Comparison of ENCODE assay signal across 1 cellular context in genomic region chr18:59898609-59899297, GRCh38.
TF ChIP-seq lines count a peak whose summit lies in the region.

No MANE protein-coding gene starts in this region.

TF ChIP-seq in GM12878, 131 proteins besides CTCF, POLR2A, EP300 and RAD21 (continued from another document and continues in another):
- TF ChIP-seq BCL3 (IDR thresholded peaks at IDR 0.05; ENCODE audit: borderline replicate concordance, insufficient read depth, low read depth, low read length, poor library complexity, severe bottlenecking) (peak; percentile 53), IKZF2 (IDR thresholded peaks at IDR 0.05) (0 out of 4 replicates have a peak, but pooled peaks of 1 of the 2 experiments have one; percentile 46), JUND (IDR thresholded peaks at IDR 0.05; ENCODE audit: low read depth, low read length) (no peak), TCF7 (IDR thresholded peaks at IDR 0.05; ENCODE audit: borderline replicate concordance) (no peak), ZNF592 (IDR thresholded peaks at IDR 0.05) (no peak), MEF2B (IDR thresholded peaks at IDR 0.05; ENCODE audit: partially characterized antibody, poor library complexity, severe bottlenecking) (no peak), PAX5 (IDR thresholded peaks at IDR 0.05; ENCODE audit: borderline replicate concordance, low read depth, low read length) (no peak), ZBED1 (IDR thresholded peaks at IDR 0.05; ENCODE audit: borderline replicate concordance) (no peak), CHD1 (IDR thresholded peaks at IDR 0.05; ENCODE audit: low read depth, low read length) (no peak), SMARCA5 (IDR thresholded peaks at IDR 0.05) (peak; percentile 45; the same call in 1 of the 2 replicates), CBX5 (IDR thresholded peaks at IDR 0.05; ENCODE audit: low read depth) (no peak), LARP7 (IDR thresholded peaks at IDR 0.05) (no peak), STAT1 (conservative IDR thresholded peaks at IDR 0.05) (no peak), ATF3 (IDR thresholded peaks at IDR 0.05; ENCODE audit: borderline replicate concordance, extremely low read depth, low read depth, low read length) (no peak), MLLT1 (IDR thresholded peaks at IDR 0.05) (peak; percentile 99), POLR2AphosphoS2 (IDR thresholded peaks at IDR 0.05; ENCODE audit: low read depth, low read length) (0 out of 2 replicates have a peak, but pooled peaks have one; percentile 1), CBX3 (IDR thresholded peaks at IDR 0.05; ENCODE audit: borderline replicate concordance, low read depth) (no peak), SRF (IDR thresholded peaks at IDR 0.05; ENCODE audit: low read depth in 2 of 2, low read length in 2 of 2) (no peak), CREM (IDR thresholded peaks at IDR 0.05; ENCODE audit: low read depth) (no peak), SP1 (IDR thresholded peaks at IDR 0.05; ENCODE audit: low read depth, low read length) (no peak), NR2C2 (IDR thresholded peaks at IDR 0.05; ENCODE audit: borderline replicate concordance, control insufficient read depth, insufficient read length, low read depth) (no peak), ZNF274 (IDR thresholded peaks at IDR 0.05; ENCODE audit: insufficient read depth, insufficient read length) (no peak), RUNX3 (IDR thresholded peaks at IDR 0.05; ENCODE audit: low read length) (no peak), ASH2L (IDR thresholded peaks at IDR 0.05; ENCODE audit: borderline replicate concordance, low read depth) (no peak), POLR2AphosphoS5 (IDR thresholded peaks at IDR 0.05; ENCODE audit: low read length) (peak; percentile 65), GATAD2B (conservative IDR thresholded peaks at IDR 0.05; ENCODE audit: low read depth) (no peak), ZBTB4 (CRISPR knock-in tag; IDR thresholded peaks at IDR 0.05) (no peak), EGR1 (IDR thresholded peaks at IDR 0.05; ENCODE audit: borderline replicate concordance in 1 of 2, low read depth in 2 of 2, low read length in 2 of 2) (no peak), EED (IDR thresholded peaks at IDR 0.05; ENCODE audit: low read depth) (no peak), MAX (IDR thresholded peaks at IDR 0.05; ENCODE audit: low read depth, low read length) (no peak; the same call in 1 of the 2 replicates), CEBPB (IDR thresholded peaks at IDR 0.05; ENCODE audit: borderline replicate concordance in 1 of 2, low read depth in 2 of 2, low read length in 2 of 2) (no peak), POU2F2 (IDR thresholded peaks at IDR 0.05; ENCODE audit: borderline replicate concordance, low read depth, low read length) (peak; percentile 95), EZH2 (IDR thresholded peaks at IDR 0.05; ENCODE audit: borderline replicate concordance, control insufficient read depth, low read depth, low read length) (no peak), HDAC6 (IDR thresholded peaks at IDR 0.05; ENCODE audit: unreplicated experiment) (no peak), IRF5 (IDR thresholded peaks at IDR 0.05; ENCODE audit: borderline replicate concordance) (no peak), SMAD1 (IDR thresholded peaks at IDR 0.05; ENCODE audit: low read depth, partially characterized antibody) (no peak), CHD2 (IDR thresholded peaks at IDR 0.05; ENCODE audit: borderline replicate concordance, low read depth, low read length) (no peak), RAD51 (IDR thresholded peaks at IDR 0.05) (no peak), TCF3 (IDR thresholded peaks at IDR 0.05; ENCODE audit: borderline replicate concordance, insufficient read depth, low read depth, low read length) (no peak), TAF1 (IDR thresholded peaks at IDR 0.05; ENCODE audit: borderline replicate concordance, low read depth, low read length) (0 out of 2 replicates have a peak, but pooled peaks have one; percentile 21), STAT3 (IDR thresholded peaks at IDR 0.05; ENCODE audit: low read depth, low read length) (0 out of 2 replicates have a peak, but pooled peaks have one; percentile 70), CHD4 (IDR thresholded peaks at IDR 0.05) (no peak), IRF3 (IDR thresholded peaks at IDR 0.05) (no peak), SREBF2 (IDR thresholded peaks at IDR 0.05; ENCODE audit: low read length) (no peak), NKRF (conservative IDR thresholded peaks at IDR 0.05) (no peak), SPI1 (IDR thresholded peaks at IDR 0.05; ENCODE audit: borderline replicate concordance, insufficient read depth, low read depth, low read length) (no peak), E2F8 (IDR thresholded peaks at IDR 0.05; ENCODE audit: low read depth, partially characterized antibody) (no peak)
